Comparison of ENCODE assay signal across 1 cellular context in genomic region chr18:76647322-76647721, GRCh38.
TF ChIP-seq lines count a peak whose summit lies in the region.

No MANE protein-coding gene starts in this region.

TF ChIP-seq in GM23338, 12 proteins besides CTCF, POLR2A, EP300 and RAD21 (continued from another document):
- TF ChIP-seq ETS1 (IDR thresholded peaks at IDR 0.05) (no peak), CREB1 (CRISPR knock-in tag; IDR thresholded peaks at IDR 0.05; ENCODE audit: low read depth) (no peak), EZH2phosphoT487 (IDR thresholded peaks at IDR 0.05; ENCODE audit: unreplicated experiment) (no peak), REST (IDR thresholded peaks at IDR 0.05; ENCODE audit: unreplicated experiment) (no peak)
